1 cellular context compared by ENCODE assay signal in genomic region chr5:132176987-132177386, GRCh38.
TF ChIP-seq lines count a peak whose summit lies in the region.

No MANE protein-coding gene starts in this region.

TF ChIP-seq in IMR-90, 13 proteins besides CTCF, POLR2A, EP300 and RAD21 (continued from another document):
- TF ChIP-seq CHD1 (IDR thresholded peaks at IDR 0.05; ENCODE audit: low read depth, low read length) (no peak), CEBPB (IDR thresholded peaks at IDR 0.05; ENCODE audit: low read depth, low read length) (no peak), MAFK (IDR thresholded peaks at IDR 0.05; ENCODE audit: low read depth, low read length) (no peak), NFE2L2 (IDR thresholded peaks at IDR 0.05; ENCODE audit: low read depth, low read length) (no peak), BHLHE40 (IDR thresholded peaks at IDR 0.05; ENCODE audit: low read depth, low read length) (no peak), MAZ (IDR thresholded peaks at IDR 0.05; ENCODE audit: borderline replicate concordance, low read depth, low read length) (no peak), RCOR1 (IDR thresholded peaks at IDR 0.05; ENCODE audit: insufficient replicate concordance, low read length) (no peak), SMC3 (IDR thresholded peaks at IDR 0.05; ENCODE audit: low read depth, low read length) (no peak), MXI1 (IDR thresholded peaks at IDR 0.05; ENCODE audit: borderline replicate concordance, low read depth, low read length) (no peak), FOS (IDR thresholded peaks at IDR 0.05; ENCODE audit: low read depth, low read length) (no peak)
- TF ChIP-seq, protein P1, sequence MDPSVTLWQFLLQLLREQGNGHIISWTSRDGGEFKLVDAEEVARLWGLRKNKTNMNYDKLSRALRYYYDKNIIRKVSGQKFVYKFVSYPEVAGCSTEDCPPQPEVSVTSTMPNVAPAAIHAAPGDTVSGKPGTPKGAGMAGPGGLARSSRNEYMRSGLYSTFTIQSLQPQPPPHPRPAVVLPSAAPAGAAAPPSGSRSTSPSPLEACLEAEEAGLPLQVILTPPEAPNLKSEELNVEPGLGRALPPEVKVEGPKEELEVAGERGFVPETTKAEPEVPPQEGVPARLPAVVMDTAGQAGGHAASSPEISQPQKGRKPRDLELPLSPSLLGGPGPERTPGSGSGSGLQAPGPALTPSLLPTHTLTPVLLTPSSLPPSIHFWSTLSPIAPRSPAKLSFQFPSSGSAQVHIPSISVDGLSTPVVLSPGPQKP (IDR thresholded peaks at IDR 0.05; ENCODE audit: borderline replicate concordance, low read depth, low read length), result no peak
- TF ChIP-seq, protein P2, sequence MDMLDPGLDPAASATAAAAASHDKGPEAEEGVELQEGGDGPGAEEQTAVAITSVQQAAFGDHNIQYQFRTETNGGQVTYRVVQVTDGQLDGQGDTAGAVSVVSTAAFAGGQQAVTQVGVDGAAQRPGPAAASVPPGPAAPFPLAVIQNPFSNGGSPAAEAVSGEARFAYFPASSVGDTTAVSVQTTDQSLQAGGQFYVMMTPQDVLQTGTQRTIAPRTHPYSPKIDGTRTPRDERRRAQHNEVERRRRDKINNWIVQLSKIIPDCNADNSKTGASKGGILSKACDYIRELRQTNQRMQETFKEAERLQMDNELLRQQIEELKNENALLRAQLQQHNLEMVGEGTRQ (IDR thresholded peaks at IDR 0.05; ENCODE audit: low read depth, low read length), result no peak
